ENCODE assay signal across 13 cellular contexts in the genomic region with DNA sequence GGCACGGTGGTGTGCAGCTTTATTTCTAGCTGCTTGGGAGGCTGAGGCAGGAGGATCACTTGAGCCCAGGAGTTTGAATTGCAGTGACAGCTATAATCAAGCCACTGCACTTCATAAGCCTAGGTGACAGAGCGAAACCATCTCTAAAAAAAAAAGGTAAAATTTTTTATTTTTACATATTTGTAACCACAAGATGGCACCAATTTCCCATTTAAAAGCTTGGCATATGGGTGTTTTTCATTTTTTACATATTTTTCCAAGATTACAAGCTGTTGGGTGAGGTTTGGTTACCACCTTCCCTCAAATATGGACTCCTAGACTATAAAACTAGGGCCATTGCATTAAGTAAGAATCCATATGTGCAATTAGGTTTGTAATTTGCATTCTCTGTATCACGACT.
DNase-seq lines count a peak whose midpoint lies in the region; ATAC-seq and TF ChIP-seq lines count a peak whose summit lies in the region.
"Had no signal": no experiment of that assay in that cellular context is flagged by ENCODE, and none has a peak within 500 bp of the region (broad histone marks: within the 10 kb centered on the region; RNA-seq: fewer than 3 reads in every experiment).

No MANE protein-coding gene starts in this region.

- H2AFZ ChIP-seq in osteoblast (ENCODE audit: low read length), result no peak overlapping the region

- no peak overlapping the region for H3K4me3 ChIP-seq in cardiac fibroblast (replicated peaks in 1 of 2; ENCODE audit: low read depth in 2 of 2, low read length in 2 of 2)
- no peak overlapping the region for H3K4me3 ChIP-seq in osteoblast (ENCODE audit: insufficient read depth, low read length)
- H3K4me3 ChIP-seq: pancreas had no signal

- DNase-seq in NCI-H2196 (lab: John Stamatoyannopoulos, UW; ENCODE audit: unreplicated experiment) (peak; percentile 13), NCI-H2196 treated with DMSO at 0.1 percent for 48 hours (lab: John Stamatoyannopoulos, UW; ENCODE audit: unreplicated experiment) (no peak), LoVo (ENCODE audit: low spot score) (peak; percentile 8), cardiac fibroblast (ENCODE audit: low read depth in 2 of 2) (peak; percentile 20 to 24), osteoblast (ENCODE audit: insufficient read length, low spot score, missing footprints) (no peak), RPMI8226 (no peak), cerebellar cortex (ENCODE audit: low spot score) (no peak)
- DNase-seq: activated CD4-positive, alpha-beta T cell treated with anti-CD3 and anti-CD28 coated beads for 48 hours; activated naive CD4-positive, alpha-beta T cell treated with anti-CD3 and anti-CD28 coated beads, Interleukin-2, amount 10 ng/mL, durations not matched to agents 7 days and 5 days; effector CD8-positive, alpha-beta T cell; NCI-H1092 treated with DMSO at 0.1 percent for 48 hours; pancreas had no signal

- ATAC-seq in GM21526 (IDR thresholded peaks at IDR 0.05; ENCODE audit: low FRiP score, unreplicated experiment), result no peak
- ATAC-seq: pancreas had no signal

- H3K9me3 ChIP-seq in osteoblast (ENCODE audit: low read depth, low read length), result no peaks in the 10 kb centered on the region
- H3K9me3 ChIP-seq: pancreas had no signal

- H3K4me1 ChIP-seq in osteoblast (ENCODE audit: insufficient read depth, low read length), result no peaks in the 10 kb centered on the region
- H3K4me1 ChIP-seq: pancreas had no signal

- H3K36me3 ChIP-seq in osteoblast (ENCODE audit: insufficient read depth, low read length), result no peaks in the 10 kb centered on the region
- H3K36me3 ChIP-seq: pancreas had no signal

- no peak overlapping the region for H3K27ac ChIP-seq in osteoblast (ENCODE audit: low read depth, low read length)
- H3K27ac ChIP-seq: pancreas had no signal

- H3K79me2 ChIP-seq in osteoblast (ENCODE audit: insufficient read depth, low read length), result no peaks in the 10 kb centered on the region

- H3K4me2 ChIP-seq in osteoblast (ENCODE audit: insufficient read depth, low read length), result no peak overlapping the region

- no peaks in the 10 kb centered on the region for H4K20me1 ChIP-seq in osteoblast (ENCODE audit: insufficient read depth, low read length)

- no peaks in the 10 kb centered on the region for H3K27me3 ChIP-seq in osteoblast (ENCODE audit: insufficient read depth, low read length)

- TF ChIP-seq CTCF in cardiac fibroblast (IDR thresholded peaks at IDR 0.05; ENCODE audit: low read depth, low read length), result no peak
- peak; percentile 26 for TF ChIP-seq CTCF in osteoblast (IDR thresholded peaks at IDR 0.05; ENCODE audit: extremely low read depth, low read depth, low read length)

Comparison
In these comparisons a context has a peak if more than half of its experiments do, and no peak if none do; other contexts are left out.
1. DNase-seq: peak in NCI-H2196 (single experiment), LoVo (single experiment) and cardiac fibroblast (2 of 2); none in NCI-H2196 treated with DMSO at 0.1 percent for 48 hours (single experiment), osteoblast (single experiment), RPMI8226 (single experiment) and cerebellar cortex (single experiment).